12 cellular contexts compared by ENCODE assay signal in the genomic region with DNA sequence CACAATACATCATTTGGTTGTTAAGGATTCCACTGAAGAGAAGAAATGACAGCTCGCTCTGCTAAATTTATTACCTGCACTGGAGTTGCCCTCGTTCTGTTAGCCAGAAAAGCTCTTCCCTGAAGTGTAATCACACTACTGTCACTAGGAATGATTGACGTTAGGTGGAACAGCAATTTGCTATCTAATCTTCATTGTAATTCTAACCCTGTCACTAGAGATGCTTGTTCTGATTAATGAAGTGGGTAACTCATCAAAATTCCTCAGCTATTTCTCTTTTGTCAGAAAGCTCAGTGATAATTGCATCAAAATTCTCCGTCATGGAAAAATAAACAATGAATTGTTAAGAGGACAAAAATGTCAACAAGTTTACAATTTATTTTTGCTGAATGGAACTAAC.
"Had no signal": no experiment of that assay in that cellular context is flagged by ENCODE, and none has a peak within 500 bp of the region (broad histone marks: within the 10 kb centered on the region; RNA-seq: fewer than 3 reads in every experiment).

No MANE protein-coding gene starts in this region.

- H3K4me1 ChIP-seq: adrenal gland had no signal

- H3K9me3 Mint-ChIP-seq: activated CD4-positive, alpha-beta memory T cell treated with anti-CD3 and anti-CD28 coated beads, Interleukin-2, amount 10 ng/mL, durations not matched to agents 7 days and 5 days; activated naive CD4-positive, alpha-beta T cell treated with anti-CD3 and anti-CD28 coated beads, Interleukin-2, amount 50 U/mL, for 24 hours; activated T-cell treated with anti-CD3 and anti-CD28 coated beads, Interleukin-2, amount 50 U/mL, for 24 hours; neural crest cell had no signal

- ATAC-seq: activated CD4-positive, alpha-beta T cell treated with anti-CD3 and anti-CD28 coated beads for 36 hours; T-helper 17 cell had no signal

- H3K27me3 ChIP-seq: adrenal gland had no signal

- H3K4me1 Mint-ChIP-seq: activated naive CD4-positive, alpha-beta T cell treated with anti-CD3 and anti-CD28 coated beads, Interleukin-2, amount 50 U/mL, for 24 hours; neural crest cell; T-helper 17 cell had no signal

- H3K27me3 Mint-ChIP-seq: activated CD4-positive, alpha-beta memory T cell treated with anti-CD3 and anti-CD28 coated beads, Interleukin-2, amount 10 ng/mL, durations not matched to agents 7 days and 5 days; activated CD4-positive, alpha-beta T cell treated with anti-CD3 and anti-CD28 coated beads for 36 hours; activated naive CD4-positive, alpha-beta T cell treated with anti-CD3 and anti-CD28 coated beads, Interleukin-2, amount 50 U/mL, for 24 hours; activated T-cell treated with anti-CD3 and anti-CD28 coated beads, Interleukin-2, amount 50 U/mL, for 24 hours; T-helper 17 cell had no signal

- H3K27ac Mint-ChIP-seq: activated CD4-positive, alpha-beta memory T cell treated with anti-CD3 and anti-CD28 coated beads, Interleukin-2, amount 10 ng/mL, durations not matched to agents 7 days and 5 days; activated CD4-positive, alpha-beta T cell treated with anti-CD3 and anti-CD28 coated beads for 36 hours; activated naive CD4-positive, alpha-beta T cell treated with anti-CD3 and anti-CD28 coated beads, Interleukin-2, amount 50 U/mL, for 24 hours; activated T-cell treated with anti-CD3 and anti-CD28 coated beads, Interleukin-2, amount 50 U/mL, for 24 hours; T-helper 17 cell had no signal

- DNase-seq: activated CD4-positive, alpha-beta memory T cell treated with anti-CD3 and anti-CD28 coated beads, Interleukin-2, amount 10 ng/mL, durations not matched to agents 7 days and 5 days; activated CD4-positive, alpha-beta T cell treated with anti-CD3 and anti-CD28 coated beads for 36 hours; activated effector memory CD4-positive, alpha-beta T cell treated with Interleukin-2 at 50 U/mL for 16 hours; activated T-cell treated with anti-CD3 and anti-CD28 coated beads, Interleukin-2, amount 50 U/mL, for 24 hours; adrenal gland; hippocampal formation; mesenchymal stem cell; stimulated activated CD4-positive, alpha-beta T cell treated with anti-CD3 and anti-CD28 coated beads, Interleukin-2, amount 100 ng/mL, for 24 hours; T-helper 17 cell had no signal

- H3K36me3 ChIP-seq: adrenal gland, thoracic aorta had no signal

- H3K4me3 ChIP-seq: adrenal gland, thoracic aorta had no signal

- H3K9me3 ChIP-seq: adrenal gland, thoracic aorta had no signal

- H3K4me3 Mint-ChIP-seq: activated CD4-positive, alpha-beta memory T cell treated with anti-CD3 and anti-CD28 coated beads, Interleukin-2, amount 10 ng/mL, durations not matched to agents 7 days and 5 days; activated CD4-positive, alpha-beta T cell treated with anti-CD3 and anti-CD28 coated beads for 36 hours; activated naive CD4-positive, alpha-beta T cell treated with anti-CD3 and anti-CD28 coated beads, Interleukin-2, amount 50 U/mL, for 24 hours; activated T-cell treated with anti-CD3 and anti-CD28 coated beads, Interleukin-2, amount 50 U/mL, for 24 hours; neural crest cell; T-helper 17 cell had no signal

- H3K27ac ChIP-seq: adrenal gland, thoracic aorta had no signal
